10 cellular contexts compared by ENCODE assay signal in genomic region chr6:144353871-144354314, GRCh38.
DNase-seq lines count a peak whose midpoint lies in the region; ATAC-seq and TF ChIP-seq lines count a peak whose summit lies in the region.
"Had no signal": no experiment of that assay in that cellular context is flagged by ENCODE, and none has a peak within 500 bp of the region (broad histone marks: within the 10 kb centered on the region; RNA-seq: fewer than 3 reads in every experiment).

No MANE protein-coding gene starts in this region.

- H3K9me3 ChIP-seq in lower lobe of right lung = no peaks in the 10 kb centered on the region

- no peaks in the 10 kb centered on the region for H3K27me3 ChIP-seq in lower lobe of right lung (ENCODE audit: low read depth)

- H3K36me3 ChIP-seq in lower lobe of right lung = no peaks in the 10 kb centered on the region

- no peak overlapping the region for H3K4me3 ChIP-seq in lower lobe of right lung

- DNase-seq in lower lobe of right lung = no peak
- no peak for DNase-seq in NCI-H1092 (lab: John Stamatoyannopoulos, UW)
- no peak for DNase-seq in NCI-H2081 treated with DMSO at 0.1 percent for 48 hours (lab: John Stamatoyannopoulos, UW)
- no peak for DNase-seq in NCI-H524 (lab: John Stamatoyannopoulos, UW)
- no peak for DNase-seq in UCSD-AML1 (lab: John Stamatoyannopoulos, UW; ENCODE audit: unreplicated experiment)
- DNase-seq: NCI-H1417, T1000 had no signal

- TF ChIP-seq CTCF in lower lobe of right lung (IDR thresholded peaks at IDR 0.05) = no peak

- intact Hi-C loops in lower lobe of right lung (cut with DNase I) = no loop called here

- H3K27ac ChIP-seq in lower lobe of right lung = peak overlapping the region; percentile 44

- peaks cover 71% of the 10 kb centered on the region for H3K4me1 ChIP-seq in lower lobe of right lung

- ATAC-seq in GM18517 (IDR thresholded peaks at IDR 0.05; ENCODE audit: unreplicated experiment) (peak; percentile 86), GM21447 (IDR thresholded peaks at IDR 0.05; ENCODE audit: unreplicated experiment) (peak; percentile 64), HG03439 (IDR thresholded peaks at IDR 0.05; ENCODE audit: unreplicated experiment) (peak; percentile 91), lower lobe of right lung (peak; percentile 21 to 37)

Comparison
In these comparisons a context has a peak if more than half of its experiments do, and no peak if none do; other contexts are left out.
1. ATAC-seq: peak in every context shown above with its lines; median percentile 91 in HG03439; 86 in GM18517; 64 in GM21447; 29 in lower lobe of right lung.